1 cellular context compared by ENCODE assay signal in genomic region chr22:20174785-20175596, GRCh38.
TF ChIP-seq lines count a peak whose summit lies in the region.

No MANE protein-coding gene starts in this region.

TF ChIP-seq in K562, 482 proteins besides CTCF, POLR2A, EP300 and RAD21 (continued from another document and continues in another):
- TF ChIP-seq ARID4B (CRISPR knock-in tag; IDR thresholded peaks at IDR 0.05) (peak; percentile 66; the same call in 1 of the 2 replicates), ZNF41 (CRISPR knock-in tag; conservative IDR thresholded peaks at IDR 0.05) (no peak), SMAD4 (CRISPR knock-in tag; conservative IDR thresholded peaks at IDR 0.05) (no peak), ATF1 (CRISPR knock-in tag; IDR thresholded peaks at IDR 0.05) (no peak), ATF1 (tag; IDR thresholded peaks at IDR 0.05) (no peak), E4F1 (CRISPR knock-in tag; IDR thresholded peaks at IDR 0.05; ENCODE audit: borderline replicate concordance) (no peak), NCOA4 (IDR thresholded peaks at IDR 0.05; ENCODE audit: partially characterized antibody) (no peak), PHF8 (IDR thresholded peaks at IDR 0.05; ENCODE audit: borderline replicate concordance, low read length) (no peak), CBX2 (IDR thresholded peaks at IDR 0.05; ENCODE audit: insufficient read depth, low read length, poor library complexity, severe bottlenecking) (no peak), SAP30 (IDR thresholded peaks at IDR 0.05; ENCODE audit: borderline replicate concordance, insufficient read depth, low read depth, low read length, poor library complexity, severe bottlenecking) (no peak), ZSCAN32 (CRISPR knock-in tag; IDR thresholded peaks at IDR 0.05) (no peak), ETV5 (CRISPR knock-in tag; IDR thresholded peaks at IDR 0.05; ENCODE audit: low read depth) (no peak), LARP7 (IDR thresholded peaks at IDR 0.05) (no peak), TEAD4 (IDR thresholded peaks at IDR 0.05; ENCODE audit: low read length) (no peak), TEAD4 (CRISPR knock-in tag; IDR thresholded peaks at IDR 0.05; ENCODE audit: borderline replicate concordance) (peak; percentile 58; the same call in 1 of the 2 replicates), MAX (CRISPR knock-in tag; IDR thresholded peaks at IDR 0.05) (peak; percentile 45; the same call in 1 of the 2 replicates), RBM39 (optimal IDR thresholded peaks at IDR 0.05; ENCODE audit: low read depth, low read length) (no peak), CBX3 (IDR thresholded peaks at IDR 0.05; ENCODE audit: borderline replicate concordance in 1 of 2, low read length in 2 of 2) (no peak), RFX5 (IDR thresholded peaks at IDR 0.05; ENCODE audit: low read depth, low read length) (no peak), DLX4 (CRISPR knock-in tag; IDR thresholded peaks at IDR 0.05) (no peak), ZSCAN29 (IDR thresholded peaks at IDR 0.05) (no peak), NCOA2 (IDR thresholded peaks at IDR 0.05; ENCODE audit: partially characterized antibody in 2 of 2) (no peak), MCM5 (IDR thresholded peaks at IDR 0.05; ENCODE audit: low read depth) (no peak), ELK3 (CRISPR knock-in tag; IDR thresholded peaks at IDR 0.05) (no peak), ELK1 (CRISPR knock-in tag; IDR thresholded peaks at IDR 0.05) (no peak; the same call in 1 of the 2 replicates), ZNF354B (CRISPR knock-in tag; IDR thresholded peaks at IDR 0.05) (no peak), ZNF431 (CRISPR knock-in tag; IDR thresholded peaks at IDR 0.05) (no peak), ZC3H4 (CRISPR knock-in tag; IDR thresholded peaks at IDR 0.05; ENCODE audit: borderline replicate concordance) (peak; percentile 83; the same call in 1 of the 2 replicates), ZNF644 (tag; IDR thresholded peaks at IDR 0.05; ENCODE audit: low read depth) (no peak), RHOXF2B (CRISPR knock-in tag; conservative IDR thresholded peaks at IDR 0.05) (no peak), ZNF232 (CRISPR knock-in tag; IDR thresholded peaks at IDR 0.05) (no peak), FOXP1 (CRISPR knock-in tag; IDR thresholded peaks at IDR 0.05) (peak; percentile 65; the same call in 1 of the 2 replicates), NCOA6 (IDR thresholded peaks at IDR 0.05) (no peak), ZNF140 (CRISPR knock-in tag; IDR thresholded peaks at IDR 0.05) (no peak), ZNF655 (CRISPR knock-in tag; IDR thresholded peaks at IDR 0.05) (no peak), ZNF639 (CRISPR knock-in tag; conservative IDR thresholded peaks at IDR 0.05 in 1 of 2, IDR thresholded peaks at IDR 0.05 in 1 of 2) (no peak), RBBP5 (IDR thresholded peaks at IDR 0.05; ENCODE audit: borderline replicate concordance, insufficient read depth, low read length, poor library complexity, severe bottlenecking) (peak; percentile 3), CBX8 (IDR thresholded peaks at IDR 0.05; ENCODE audit: borderline replicate concordance, extremely low read depth, low read depth, low read length, poor library complexity, severe bottlenecking) (no peak), MNT (conservative IDR thresholded peaks at IDR 0.05) (no peak), PRDM10 (IDR thresholded peaks at IDR 0.05; ENCODE audit: partially characterized antibody) (no peak), POLR2H (tag; IDR thresholded peaks at IDR 0.05; ENCODE audit: low read depth) (no peak), BRF2 (IDR thresholded peaks at IDR 0.05; ENCODE audit: borderline replicate concordance, insufficient read depth, insufficient read length) (no peak), ZNF217 (CRISPR knock-in tag; IDR thresholded peaks at IDR 0.05) (no peak), CBFB (CRISPR knock-in tag; IDR thresholded peaks at IDR 0.05) (0 out of 2 replicates have a peak, but pooled peaks have one; percentile 17), HNRNPH1 (optimal IDR thresholded peaks at IDR 0.05; ENCODE audit: low read depth, low read length) (no peak)
